ENCODE assay signal across 10 cellular contexts in genomic region chr20:57352305-57352704, GRCh38. TPM values are rescaled to one million over a fixed set of nuclear protein-coding genes. Genes with fewer than 3 reads are reported as not detected.
DNase-seq lines count a peak whose midpoint lies in the region; ATAC-seq and TF ChIP-seq lines count a peak whose summit lies in the region.
"Had no signal": no experiment of that assay in that cellular context is flagged by ENCODE, and none has a peak within 500 bp of the region (broad histone marks: within the 10 kb centered on the region; RNA-seq: fewer than 3 reads in every experiment).

No MANE protein-coding gene starts in this region.

- ATAC-seq in PC-3 = no peak

- H3K9me3 Mint-ChIP-seq in osteocyte (ENCODE audit: unreplicated experiment) = no peaks in the 10 kb centered on the region

- POLR2A ChIA-PET in PC-3 (lab: Charles Lee; ENCODE audit: unreplicated experiment) = no interaction called here

- BruUV-seq in PC-3 (replicated peaks; lab: Mats Ljungman, UMichigan) = no TSS peak

- no peak for TF ChIP-seq CTCF in GM06990 (IDR thresholded peaks at IDR 0.05; ENCODE audit: insufficient read depth, low read length, poor library complexity, severe bottlenecking)
- no peak for TF ChIP-seq CTCF in PC-3 (conservative IDR thresholded peaks at IDR 0.05; ENCODE audit: low read depth, low read length)
- no peak for TF ChIP-seq CTCF in osteocyte (IDR thresholded peaks at IDR 0.05)

- peaks cover 48% of the 10 kb centered on the region for H3K79me2 ChIP-seq in PC-3 (ENCODE audit: low read length)

- H3K4me2 ChIP-seq in PC-3 (ENCODE audit: low read length) = peak overlapping the region; percentile 94

- H3K27me3 ChIP-seq in GM06990 (replicated peaks; ENCODE audit: control insufficient read depth, insufficient read depth, low read length) (no peaks in the 10 kb centered on the region), PC-3 (ENCODE audit: low read length) (no peaks in the 10 kb centered on the region), endocrine pancreas (ENCODE audit: control insufficient read depth, insufficient read depth, low read length) (no peaks in the 10 kb centered on the region)

- DNase-seq in GM06990 (ENCODE audit: extremely low read depth, insufficient read length) (no peak), PC-3 (no peak), osteocyte (ENCODE audit: extremely low spot score, unreplicated experiment) (no peak), DMS 273 (lab: John Stamatoyannopoulos, UW; ENCODE audit: unreplicated experiment) (no peak), DMS79 (lab: John Stamatoyannopoulos, UW) (no peak), caudate nucleus (lab: John Stamatoyannopoulos, UW) (no peak), cerebellum (ENCODE audit: low spot score) (no peak)
- DNase-seq: activated CD8-positive, alpha-beta memory T cell treated with anti-CD3 and anti-CD28 coated beads, Interleukin-2, amount 50 U/mL, for 4 hours; NCI-H446 had no signal

- H3K4me3 ChIP-seq in GM06990 (replicated peaks; ENCODE audit: low read depth, low read length) (peak overlapping the region; percentile 85), PC-3 (ENCODE audit: low read length) (peak overlapping the region; percentile 84), endocrine pancreas (ENCODE audit: control insufficient read depth, insufficient read depth, low read length) (peak overlapping the region; percentile 70)

- peaks cover 32% of the 10 kb centered on the region for H3K36me3 Mint-ChIP-seq in osteocyte (ENCODE audit: unreplicated experiment)

- intact Hi-C loops in PC-3 (cut with micrococcal nuclease) = no loop called here

- no peaks in the 10 kb centered on the region for H3K9me3 ChIP-seq in PC-3 (ENCODE audit: low read length)
- no peaks in the 10 kb centered on the region for H3K9me3 ChIP-seq in endocrine pancreas (ENCODE audit: control insufficient read depth, low read length)

- no peaks in the 10 kb centered on the region for H3K27me3 Mint-ChIP-seq in osteocyte (ENCODE audit: unreplicated experiment)

- H3F3A ChIP-seq in PC-3 (ENCODE audit: low read length, unreplicated experiment) = no peaks in the 10 kb centered on the region

- peaks cover 28% of the 10 kb centered on the region for H4K20me1 ChIP-seq in PC-3 (ENCODE audit: low read length)

- peaks cover 11% of the 10 kb centered on the region for H3K4me1 ChIP-seq in PC-3 (ENCODE audit: insufficient read depth, low read length)
- no peaks in the 10 kb centered on the region for H3K4me1 ChIP-seq in endocrine pancreas (ENCODE audit: control insufficient read depth, insufficient read depth, low read length)

- H3K4me3 Mint-ChIP-seq in osteocyte (ENCODE audit: unreplicated experiment) = peak overlapping the region; percentile 84

- H3K9me2 ChIP-seq in PC-3 (replicated peaks; ENCODE audit: low read length) = no peaks in the 10 kb centered on the region

- H3K36me3 ChIP-seq in GM06990 (ENCODE audit: control insufficient read depth, insufficient read depth, low read length) = peaks cover 14% of the 10 kb centered on the region
- H3K36me3 ChIP-seq in PC-3 (ENCODE audit: low read depth, low read length) = peaks cover 23% of the 10 kb centered on the region
- H3K36me3 ChIP-seq in endocrine pancreas (ENCODE audit: control insufficient read depth, insufficient read depth, low read length) = peaks cover 5% of the 10 kb centered on the region

- no peak overlapping the region for H3K27ac ChIP-seq in PC-3 (ENCODE audit: low read length)
- H3K27ac ChIP-seq in caudate nucleus (ENCODE audit: low read depth, low read length) = no peak overlapping the region

- CTCF ChIA-PET in PC-3 (lab: Charles Lee) = no interaction called here

- H3K9ac ChIP-seq in PC-3 (ENCODE audit: low read length) (peak overlapping the region; percentile 94), endocrine pancreas (ENCODE audit: control insufficient read depth, insufficient read depth, low read length) (no peak overlapping the region)

- peaks cover 12% of the 10 kb centered on the region for H3K4me1 Mint-ChIP-seq in osteocyte (ENCODE audit: unreplicated experiment)

- H3K27ac Mint-ChIP-seq in osteocyte (ENCODE audit: unreplicated experiment) = no peak overlapping the region

- H2AFZ ChIP-seq in PC-3 (ENCODE audit: low read length) = no peak overlapping the region

RNA-seq across cellular contexts. Expression of gene RAE1, which starts 1.2 kb away (rescaled TPM):
- total RNA-seq in PC-3 (2014; rRNA removed) (99.8 and 183 TPM in 2 replicates), osteocyte (24.3 and 24.7 TPM in 2 replicates), cerebellum (26.9 TPM)

RNA-seq across cellular contexts. Expression of gene SPO11, which starts 22.7 kb away (rescaled TPM):
- total RNA-seq in PC-3 (2014; rRNA removed) (not detected in 2 replicates), osteocyte (not detected in 2 replicates), cerebellum (not detected)

RNA-seq across cellular contexts. Expression of gene RBM38, which starts 38.9 kb away (rescaled TPM):
- total RNA-seq in PC-3 (2014; rRNA removed) (56.5 and 59.3 TPM in 2 replicates), osteocyte (17.8 and 18.8 TPM in 2 replicates), cerebellum (11.4 TPM)
